In the genomic region with DNA sequence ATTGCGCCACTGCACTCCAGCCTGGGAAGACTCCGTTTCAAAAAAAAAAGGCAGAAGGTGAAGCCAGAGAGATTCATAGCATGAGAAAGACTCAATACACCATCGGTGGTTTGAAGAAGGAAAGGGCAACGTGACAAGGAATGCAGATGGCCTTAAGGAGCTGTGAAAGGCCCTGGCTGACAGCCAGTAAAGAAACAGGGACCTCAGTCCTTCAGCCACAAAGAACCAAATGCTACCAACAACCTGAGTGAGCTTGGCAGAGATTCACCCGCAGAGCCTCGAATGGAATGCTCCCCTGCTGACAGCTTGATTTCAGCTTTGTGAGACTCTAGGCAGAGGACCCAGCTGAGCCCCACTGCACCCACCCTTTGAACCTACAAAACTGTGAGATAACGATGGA, we compare ENCODE assay signal across 15 cellular contexts.
DNase-seq lines count a peak whose midpoint lies in the region; ATAC-seq, FAIRE-seq and TF ChIP-seq lines count a peak whose summit lies in the region.
"Had no signal": no experiment of that assay in that cellular context is flagged by ENCODE, and none has a peak within 500 bp of the region (broad histone marks: within the 10 kb centered on the region; RNA-seq: fewer than 3 reads in every experiment).

No MANE protein-coding gene starts in this region.

- intact Hi-C loops in A673 (cut with micrococcal nuclease; ENCODE audit: unreplicated experiment), result no loop called here

- H4K8ac ChIP-seq in neuronal stem cell (ENCODE audit: low read depth, low read length), result no peak overlapping the region

- no peaks in the 10 kb centered on the region for H3K79me1 ChIP-seq in neuronal stem cell (ENCODE audit: low read depth, low read length)

- no peak overlapping the region for H2BK120ac ChIP-seq in neuronal stem cell (ENCODE audit: low read depth, low read length)

- peak; percentile 49 for DNase-seq in A673 (ENCODE audit: low spot score)
- no peak for DNase-seq in HFFc6
- DNase-seq in astrocyte (ENCODE audit: low read depth), result peak; percentile 73
- peak; percentile 63 for DNase-seq in kidney tubule cell (ENCODE audit: low spot score)
- DNase-seq in right atrium auricular region (ENCODE audit: low spot score), result no peak
- no peak for DNase-seq in activated T-cell treated with anti-CD3 and anti-CD28 coated beads, Interleukin-2, amount 50 U/mL, for 72 hours
- no peak for DNase-seq in neuronal stem cell (ENCODE audit: low spot score)
- DNase-seq: activated CD4-positive, alpha-beta T cell treated with anti-CD3 and anti-CD28 coated beads for 1 hour; adrenal gland; dermis blood vessel endothelial cell; NCI-H1105 treated with DMSO at 0.1 percent for 48 hours; NCI-H2227 treated with DMSO at 0.1 percent for 48 hours; nucleus accumbens had no signal

- no peaks in the 10 kb centered on the region for H4K20me1 ChIP-seq in astrocyte (ENCODE audit: insufficient read depth, low read length)

- no peak overlapping the region for H2BK5ac ChIP-seq in neuronal stem cell (ENCODE audit: low read length)

- peak overlapping the region; percentile 77 for H3K4me2 ChIP-seq in astrocyte (ENCODE audit: low read length)
- H3K4me2 ChIP-seq in neuronal stem cell (ENCODE audit: insufficient read depth, low read length, poor library complexity, severe bottlenecking), result no peak overlapping the region

- H2AFZ ChIP-seq in astrocyte (ENCODE audit: low read depth, low read length) (no peak overlapping the region), neuronal stem cell (ENCODE audit: low read length) (no peak overlapping the region)
- H2AFZ ChIP-seq: PC-9 had no signal

- H3K4me1 Mint-ChIP-seq in HFFc6 (ENCODE audit: low read depth), result peaks cover 92% of the 10 kb centered on the region
- peaks cover 43% of the 10 kb centered on the region for H3K4me1 Mint-ChIP-seq in astrocyte (ENCODE audit: low read depth, unreplicated experiment)
- peaks cover 8% of the 10 kb centered on the region for H3K4me1 Mint-ChIP-seq in activated T-cell treated with anti-CD3 and anti-CD28 coated beads, Interleukin-2, amount 50 U/mL, for 72 hours (ENCODE audit: low read depth)

- H3K36me3 ChIP-seq in A673 (ENCODE audit: insufficient read depth, low read length, poor library complexity, severe bottlenecking) (no peaks in the 10 kb centered on the region), astrocyte (ENCODE audit: insufficient read depth, low read length) (no peaks in the 10 kb centered on the region), right atrium auricular region (no peaks in the 10 kb centered on the region), neuronal stem cell (replicated peaks in 1 of 2; ENCODE audit: control insufficient read depth in 2 of 2, insufficient read depth in 2 of 2, low read length in 2 of 2) (no peaks in the 10 kb centered on the region)
- H3K36me3 ChIP-seq: adrenal gland had no signal

- H3K9me3 ChIP-seq in A673 (ENCODE audit: low read depth, low read length, poor library complexity, severe bottlenecking), result no peaks in the 10 kb centered on the region
- H3K9me3 ChIP-seq in astrocyte (ENCODE audit: insufficient read depth, low read depth, low read length), result peaks cover 5% of the 10 kb centered on the region
- H3K9me3 ChIP-seq in right atrium auricular region, result no peaks in the 10 kb centered on the region
- H3K9me3 ChIP-seq in neuronal stem cell (replicated peaks in 1 of 2; ENCODE audit: control insufficient read depth in 2 of 2, insufficient read depth in 1 of 2, low read depth in 1 of 2, low read length in 2 of 2), result peaks cover 0 to 16% of the 10 kb centered on the region in 2 donors
- H3K9me3 ChIP-seq: adrenal gland had no signal

- H3K14ac ChIP-seq in neuronal stem cell (ENCODE audit: low read length), result no peak overlapping the region

- CTCF ChIA-PET in A673 (lab: Charles Lee), result interaction anchor here (0.5 to 0.7 kb wide), 3 partner anchors 128 to 458 kb away, joined by 3 read pairs; no protein-coding TSS in a partner anchor

- no peak overlapping the region for H4K91ac ChIP-seq in neuronal stem cell (ENCODE audit: low read depth, low read length, poor library complexity)

- peak overlapping the region; percentile 90 for H3K27ac Mint-ChIP-seq in HFFc6
- H3K27ac Mint-ChIP-seq in astrocyte (ENCODE audit: unreplicated experiment), result peak overlapping the region; percentile 37
- no peak overlapping the region for H3K27ac Mint-ChIP-seq in activated T-cell treated with anti-CD3 and anti-CD28 coated beads, Interleukin-2, amount 50 U/mL, for 72 hours

- H3K4me3 ChIP-seq in A673 (ENCODE audit: low read depth, low read length, poor library complexity, severe bottlenecking), result no peak overlapping the region
- H3K4me3 ChIP-seq in astrocyte (ENCODE audit: insufficient read depth, low read depth, low read length), result no peak overlapping the region
- no peak overlapping the region for H3K4me3 ChIP-seq in right atrium auricular region
- no peak overlapping the region for H3K4me3 ChIP-seq in neuronal stem cell (ENCODE audit: low read length in 2 of 2)
- H3K4me3 ChIP-seq: adrenal gland, PC-9 had no signal

- POLR2A ChIA-PET in A673 (lab: Charles Lee; ENCODE audit: low non-redundant PET), result no interaction called here

- no peaks in the 10 kb centered on the region for H3K27me3 ChIP-seq in A673 (replicated peaks; ENCODE audit: insufficient read depth, low read depth, low read length, poor library complexity)
- no peaks in the 10 kb centered on the region for H3K27me3 ChIP-seq in astrocyte (ENCODE audit: insufficient read depth, low read length)
- H3K27me3 ChIP-seq in right atrium auricular region, result no peaks in the 10 kb centered on the region
- H3K27me3 ChIP-seq in neuronal stem cell (ENCODE audit: control insufficient read depth in 3 of 3, insufficient read depth in 3 of 3, low read depth in 1 of 3, low read length in 3 of 3), result no peaks in the 10 kb centered on the region
- H3K27me3 ChIP-seq: adrenal gland had no signal

- H3K27me3 Mint-ChIP-seq in HFFc6 (ENCODE audit: insufficient read depth), result no peaks in the 10 kb centered on the region; the same call in none of the 2 replicates
- no peaks in the 10 kb centered on the region for H3K27me3 Mint-ChIP-seq in astrocyte (ENCODE audit: low read depth, unreplicated experiment)
- H3K27me3 Mint-ChIP-seq in activated T-cell treated with anti-CD3 and anti-CD28 coated beads, Interleukin-2, amount 50 U/mL, for 72 hours (ENCODE audit: low read depth), result peaks cover 30% of the 10 kb centered on the region

- no peak overlapping the region for H2BK12ac ChIP-seq in neuronal stem cell (ENCODE audit: low read length)

- no peak overlapping the region for H3K27ac ChIP-seq in A673 (ENCODE audit: low read depth, low read length, poor library complexity, severe bottlenecking)
- peak overlapping the region; percentile 77 for H3K27ac ChIP-seq in astrocyte (ENCODE audit: low read depth, low read length)
- no peak overlapping the region for H3K27ac ChIP-seq in right atrium auricular region
- H3K27ac ChIP-seq in neuronal stem cell (replicated peaks; ENCODE audit: low read length), result no peak overlapping the region
- H3K27ac ChIP-seq: adrenal gland had no signal

- H3K9me3 Mint-ChIP-seq in HFFc6, result peaks cover 10% of the 10 kb centered on the region
- H3K9me3 Mint-ChIP-seq in astrocyte (ENCODE audit: unreplicated experiment), result peaks cover 16% of the 10 kb centered on the region
- no peaks in the 10 kb centered on the region for H3K9me3 Mint-ChIP-seq in activated T-cell treated with anti-CD3 and anti-CD28 coated beads, Interleukin-2, amount 50 U/mL, for 72 hours

- no TSS peak for BruUV-seq in A673 (replicated peaks; lab: Mats Ljungman, UMichigan)

- FAIRE-seq in astrocyte (lab: Jason Lieb, UNC), result no peak

- no peaks in the 10 kb centered on the region for H3K79me2 ChIP-seq in astrocyte (ENCODE audit: insufficient read depth, low read length)

- H3K4me1 ChIP-seq in A673 (ENCODE audit: insufficient read depth, low read length, poor library complexity, severe bottlenecking) (no peaks in the 10 kb centered on the region), astrocyte (ENCODE audit: insufficient read depth, low read length) (peaks cover 57% of the 10 kb centered on the region), right atrium auricular region (peaks cover 0 to 11% of the 10 kb centered on the region in 2 donors), neuronal stem cell (ENCODE audit: control insufficient read depth in 2 of 2, insufficient read depth in 1 of 2, low read depth in 1 of 2, low read length in 2 of 2) (peaks cover 7 to 11% of the 10 kb centered on the region in 2 donors)
- H3K4me1 ChIP-seq: adrenal gland had no signal

- no peak for ATAC-seq in activated T-cell treated with anti-CD3 and anti-CD28 coated beads, Interleukin-2, amount 50 U/mL, for 72 hours (replicated peaks in 1 of 2)
- no peak for ATAC-seq in HG02970 (IDR thresholded peaks at IDR 0.05; ENCODE audit: low FRiP score, unreplicated experiment)

- no peak overlapping the region for H3K4ac ChIP-seq in neuronal stem cell (ENCODE audit: low read length)

- H3K23ac ChIP-seq in neuronal stem cell (ENCODE audit: low read depth, low read length, poor library complexity), result no peak overlapping the region

- no peak overlapping the region for H2AK5ac ChIP-seq in neuronal stem cell (ENCODE audit: low read depth, low read length)

- no peak overlapping the region for H2BK15ac ChIP-seq in neuronal stem cell (ENCODE audit: low read length)

- no peak for TF ChIP-seq CTCF in A673 (conservative IDR thresholded peaks at IDR 0.05; ENCODE audit: low read depth, low read length)
- no peak for TF ChIP-seq CTCF in HFFc6 (IDR thresholded peaks at IDR 0.05)
- no peak for TF ChIP-seq CTCF in astrocyte (IDR thresholded peaks at IDR 0.05; ENCODE audit: insufficient read depth, low read depth, low read length)
- TF ChIP-seq CTCF in right atrium auricular region (IDR thresholded peaks at IDR 0.05), result no peak

- peaks cover 12% of the 10 kb centered on the region for H3K36me3 Mint-ChIP-seq in HFFc6 (ENCODE audit: low read depth)
- peaks cover 5% of the 10 kb centered on the region for H3K36me3 Mint-ChIP-seq in astrocyte (ENCODE audit: low read depth, unreplicated experiment)
- H3K36me3 Mint-ChIP-seq in activated T-cell treated with anti-CD3 and anti-CD28 coated beads, Interleukin-2, amount 50 U/mL, for 72 hours (ENCODE audit: insufficient read depth in 2 of 2), result no peaks in the 10 kb centered on the region

- no peak overlapping the region for H3K18ac ChIP-seq in neuronal stem cell (ENCODE audit: low read length)

- peak overlapping the region; percentile 68 for H3K9ac ChIP-seq in astrocyte (ENCODE audit: low read length)
- H3K9ac ChIP-seq in neuronal stem cell (ENCODE audit: low read depth, low read length, poor library complexity), result no peak overlapping the region

- WGBS in neuronal stem cell (ENCODE audit: extremely low coverage in 2 of 2, insufficient read length in 2 of 2, insufficient replicate concordance in 1 of 2), 2 donors, result no CpG with 5 or more reads among the region's 7 CpGs

- H3K4me3 Mint-ChIP-seq in HFFc6 (no peak overlapping the region), astrocyte (ENCODE audit: unreplicated experiment) (no peak overlapping the region)
- H3K4me3 Mint-ChIP-seq in activated T-cell treated with anti-CD3 and anti-CD28 coated beads, Interleukin-2, amount 50 U/mL, for 72 hours, result no peak overlapping the region

Comparison
In these comparisons a context has a peak if more than half of its experiments do, and no peak if none do; other contexts are left out.
1. DNase-seq: peak in A673 (single experiment), astrocyte (single experiment) and kidney tubule cell (single experiment); none in HFFc6 (single experiment), right atrium auricular region (single experiment), activated T-cell treated with anti-CD3 and anti-CD28 coated beads, Interleukin-2, amount 50 U/mL, for 72 hours (0 of 2) and neuronal stem cell (single experiment).